30 cellular contexts compared by ENCODE assay signal in the genomic region with DNA sequence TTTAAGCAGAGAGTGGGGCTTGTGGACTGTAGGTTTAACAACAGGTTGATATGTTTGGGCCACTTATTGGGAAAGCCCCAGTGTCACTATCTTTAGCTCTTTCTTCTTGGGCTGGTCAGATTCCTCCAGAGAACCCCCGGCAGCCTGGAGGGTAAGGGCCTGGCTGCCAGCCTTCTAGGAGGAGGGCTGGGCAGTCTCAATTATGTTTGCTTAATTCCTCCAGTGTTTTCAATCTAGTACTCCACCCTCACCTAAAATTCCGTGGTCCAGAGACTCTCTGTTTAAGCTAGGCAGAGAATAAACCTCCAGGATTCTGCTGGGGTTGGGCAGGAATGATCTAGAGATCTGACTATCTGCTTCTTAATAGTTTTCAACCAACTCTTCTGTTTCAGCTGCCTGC. TPM values are rescaled to one million over a fixed set of nuclear protein-coding genes. Genes with fewer than 3 reads are reported as not detected.
"Had no signal": no experiment of that assay in that cellular context is flagged by ENCODE, and none has a peak within 500 bp of the region (broad histone marks: within the 10 kb centered on the region; RNA-seq: fewer than 3 reads in every experiment).

No MANE protein-coding gene starts in this region.

- ATAC-seq: naive thymus-derived CD4-positive, alpha-beta T cell; natural killer cell; psoas muscle; right cardiac atrium; sciatic nerve; stimulated activated memory B cell treated with anti-CD40 and anti-IgM and Interleukin-4, amounts not matched to agents 10 μg/mL and 1 μg/mL and 100 μg/mL, for 72 hours; stimulated activated naive CD8-positive, alpha-beta T cell treated with anti-CD3 and anti-CD28 coated beads, Interleukin-15, amount 100 ng/mL, for 72 hours; stimulated activated naive CD8-positive, alpha-beta T cell treated with anti-CD3 and anti-CD28 coated beads, Interleukin-15, Interleukin-2, amounts not matched to agents 100 U/mL and 50 U/mL, for 24 hours had no signal

- H3K4me1 ChIP-seq: neural progenitor cell, parathyroid adenoma, suprapubic skin, testis, tibial artery, upper lobe of left lung, uterus had no signal

- H3K4me2 ChIP-seq: neural progenitor cell had no signal

- H3K9ac ChIP-seq: neural progenitor cell, parathyroid adenoma had no signal

- H3K9me3 ChIP-seq: ovary, psoas muscle, suprapubic skin, testis, tibial artery, upper lobe of left lung, uterus had no signal

- H2AFZ ChIP-seq: neural progenitor cell, parathyroid adenoma had no signal

- H3K27me3 ChIP-seq: neural progenitor cell, ovary, suprapubic skin, testis, upper lobe of left lung, uterus had no signal

- H3K36me3 ChIP-seq: ovary, suprapubic skin, tibial artery, upper lobe of left lung, uterus had no signal

- H3K79me2 ChIP-seq: parathyroid adenoma had no signal

- H3K4me3 ChIP-seq: neural progenitor cell, ovary, psoas muscle, suprapubic skin, testis, tibial artery, upper lobe of left lung, uterus had no signal

- DNase-seq: naive thymus-derived CD4-positive, alpha-beta T cell; natural killer cell; occipital lobe; ovary; posterior cingulate gyrus; psoas muscle; right cardiac atrium; small intestine; stimulated activated CD4-positive, alpha-beta T cell treated with anti-CD3 and anti-CD28 coated beads, Interleukin-15, amount 100 ng/mL, for 24 hours; stimulated activated CD4-positive, alpha-beta T cell treated with anti-CD3 and anti-CD28 coated beads, Interleukin-4, amount 100 ng/mL, for 1 hour; stimulated activated CD4-positive, alpha-beta T cell treated with anti-CD3 and anti-CD28 coated beads, Interleukin-4, amount 100 ng/mL, for 4 hours; stimulated activated CD8-positive, alpha-beta memory T cell treated with anti-CD3 and anti-CD28 coated beads, Interleukin-4, amount 100 ng/mL, for 48 hours; stimulated activated naive CD4-positive, alpha-beta T cell; stimulated activated naive CD8-positive, alpha-beta T cell treated with anti-CD3 and anti-CD28 coated beads, Interleukin-15, amount 100 ng/mL, for 72 hours; stimulated activated naive CD8-positive, alpha-beta T cell treated with anti-CD3 and anti-CD28 coated beads, Interleukin-15, Interleukin-2, amounts not matched to agents 100 U/mL and 50 U/mL, for 24 hours; substantia nigra; testis; tibial artery; trophoblast cell; upper lobe of left lung; uterus had no signal

- H3K27ac ChIP-seq: neural progenitor cell, ovary, parathyroid adenoma, psoas muscle, suprapubic skin, testis, tibial artery, upper lobe of left lung, uterus had no signal

RNA-seq across cellular contexts. Expression of a gene that starts 5.3 kb away (rescaled TPM):
- total RNA-seq: naive thymus-derived CD4-positive, alpha-beta T cell; natural killer cell; occipital lobe; osteoblast; progenitor cell of endocrine pancreas; renal cortical epithelial cell; sciatic nerve; skeletal muscle tissue; suprapubic skin had no signal
